ENCODE assay signal across 25 cellular contexts in genomic region chr14:32399920-32400319, GRCh38.
"Had no signal": no experiment of that assay in that cellular context is flagged by ENCODE, and none has a peak within 500 bp of the region (broad histone marks: within the 10 kb centered on the region; RNA-seq: fewer than 3 reads in every experiment).

No MANE protein-coding gene starts in this region.

- H3K27me3 ChIP-seq: dorsolateral prefrontal cortex, esophagus muscularis mucosa, gastrocnemius medialis, neural progenitor cell, pancreas, suprapubic skin, thyroid gland, upper lobe of left lung, uterus had no signal

- H3K4me2 ChIP-seq: neural progenitor cell had no signal

- H3K4me1 ChIP-seq: lower lobe of right lung, pancreas, thyroid gland, upper lobe of left lung had no signal

- H3K27me3 Mint-ChIP-seq: memory B cell, progenitor cell of endocrine pancreas had no signal

- H3K36me3 ChIP-seq: esophagus muscularis mucosa, gastrocnemius medialis, left ventricle myocardium inferior, lower lobe of right lung, neural progenitor cell, pancreas, suprapubic skin, thyroid gland, upper lobe of left lung, uterus had no signal

- H3K27ac Mint-ChIP-seq: memory B cell, mesothelial cell of epicardium, natural killer cell, neural progenitor cell, progenitor cell of endocrine pancreas had no signal

- H2AFZ ChIP-seq: neural progenitor cell had no signal

- DNase-seq: cortex of kidney; dorsolateral prefrontal cortex; effector CD8-positive, alpha-beta T cell; gastrocnemius medialis; glutamatergic neuron; kidney; left cardiac atrium; left ventricle myocardium inferior; lower lobe of right lung; natural killer cell; occipital lobe; pancreas; right cardiac atrium; small intestine; stimulated activated CD4-positive, alpha-beta T cell treated with anti-CD3 and anti-CD28 coated beads, Interleukin-12 subunit alpha, Interleukin-12 subunit beta, amount 100 ng/mL, for 4 hours; stimulated activated naive CD8-positive, alpha-beta T cell treated with anti-CD3 and anti-CD28 coated beads, Interleukin-15, Interleukin-2, amounts not matched to agents 100 U/mL and 50 U/mL, for 24 hours; thyroid gland; upper lobe of left lung; uterus had no signal

- H3K4me3 ChIP-seq: dorsolateral prefrontal cortex, esophagus muscularis mucosa, gastrocnemius medialis, left ventricle myocardium inferior, lower lobe of right lung, neural progenitor cell, pancreas, suprapubic skin, thyroid gland, upper lobe of left lung, uterus had no signal

- ATAC-seq: gastrocnemius medialis; left cardiac atrium; lower lobe of right lung; natural killer cell; pancreas; right cardiac atrium; stimulated activated naive CD8-positive, alpha-beta T cell treated with anti-CD3 and anti-CD28 coated beads, Interleukin-15, Interleukin-2, amounts not matched to agents 100 U/mL and 50 U/mL, for 24 hours had no signal

- H3K36me3 Mint-ChIP-seq: memory B cell, mesothelial cell of epicardium, natural killer cell, neural progenitor cell had no signal

- H3K9me3 ChIP-seq: esophagus muscularis mucosa, gastrocnemius medialis, left ventricle myocardium inferior, lower lobe of right lung, pancreas, suprapubic skin, thyroid gland, upper lobe of left lung, uterus had no signal

- H3K9me3 Mint-ChIP-seq: memory B cell, mesothelial cell of epicardium, neural progenitor cell had no signal

- H3K27ac ChIP-seq: gastrocnemius medialis, lower lobe of right lung, neural progenitor cell, pancreas, suprapubic skin, thyroid gland, upper lobe of left lung had no signal

- H3K4me1 Mint-ChIP-seq: natural killer cell had no signal

- H3K9ac ChIP-seq: neural progenitor cell had no signal

- H3K4me3 Mint-ChIP-seq: memory B cell, mesothelial cell of epicardium, natural killer cell, neural progenitor cell had no signal
